Comparison of ENCODE assay signal across 20 cellular contexts in the genomic region with DNA sequence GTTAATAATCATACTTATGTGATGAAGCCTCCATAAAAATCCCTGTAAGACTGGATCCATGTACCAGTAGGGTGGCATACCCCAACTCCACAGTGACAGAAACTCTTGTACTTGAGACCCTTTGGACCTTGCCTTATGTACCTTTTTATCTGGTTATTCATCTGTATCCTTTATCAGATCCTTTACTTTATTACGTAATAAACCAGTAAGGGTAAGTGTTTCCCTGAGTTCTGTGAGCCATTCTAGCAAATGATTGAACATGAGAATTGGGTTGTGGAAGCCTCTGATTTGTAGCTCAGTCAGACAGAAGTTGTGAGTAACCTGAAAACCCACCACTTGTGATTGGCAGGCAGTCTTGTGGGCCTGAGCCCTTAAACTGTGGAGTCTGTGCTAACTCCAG.
"Had no signal": no experiment of that assay in that cellular context is flagged by ENCODE, and none has a peak within 500 bp of the region (broad histone marks: within the 10 kb centered on the region; RNA-seq: fewer than 3 reads in every experiment).

No MANE protein-coding gene starts in this region.

- H3K36me3 ChIP-seq: SJSA1 had no signal

- DNase-seq: Kasumi-1, MV-4-11, NCI-H1048, NCI-H1105, NCI-H1417, NCI-H1436 treated with DMSO at 0.1 percent for 48 hours, NCI-H1694 treated with DMSO at 0.1 percent for 48 hours, NCI-H1930, NCI-H2081, NCI-H2107, NCI-H2227 treated with DMSO at 0.1 percent for 48 hours, NCI-H524, NCI-H69, NCI-H774, Right ventricle myocardium superior, RPMI8226, SIG-M5 had no signal

- H3K9me3 ChIP-seq: SJSA1 had no signal

- H3K4me2 ChIP-seq: KMS-11 had no signal

- H3K9ac ChIP-seq: KMS-11 had no signal

- H3K27ac ChIP-seq: KMS-11, SJSA1, SK-N-MC had no signal

- H3K4me3 ChIP-seq: SJSA1, SK-N-MC had no signal
